27 cellular contexts compared by ENCODE assay signal in the genomic region with DNA sequence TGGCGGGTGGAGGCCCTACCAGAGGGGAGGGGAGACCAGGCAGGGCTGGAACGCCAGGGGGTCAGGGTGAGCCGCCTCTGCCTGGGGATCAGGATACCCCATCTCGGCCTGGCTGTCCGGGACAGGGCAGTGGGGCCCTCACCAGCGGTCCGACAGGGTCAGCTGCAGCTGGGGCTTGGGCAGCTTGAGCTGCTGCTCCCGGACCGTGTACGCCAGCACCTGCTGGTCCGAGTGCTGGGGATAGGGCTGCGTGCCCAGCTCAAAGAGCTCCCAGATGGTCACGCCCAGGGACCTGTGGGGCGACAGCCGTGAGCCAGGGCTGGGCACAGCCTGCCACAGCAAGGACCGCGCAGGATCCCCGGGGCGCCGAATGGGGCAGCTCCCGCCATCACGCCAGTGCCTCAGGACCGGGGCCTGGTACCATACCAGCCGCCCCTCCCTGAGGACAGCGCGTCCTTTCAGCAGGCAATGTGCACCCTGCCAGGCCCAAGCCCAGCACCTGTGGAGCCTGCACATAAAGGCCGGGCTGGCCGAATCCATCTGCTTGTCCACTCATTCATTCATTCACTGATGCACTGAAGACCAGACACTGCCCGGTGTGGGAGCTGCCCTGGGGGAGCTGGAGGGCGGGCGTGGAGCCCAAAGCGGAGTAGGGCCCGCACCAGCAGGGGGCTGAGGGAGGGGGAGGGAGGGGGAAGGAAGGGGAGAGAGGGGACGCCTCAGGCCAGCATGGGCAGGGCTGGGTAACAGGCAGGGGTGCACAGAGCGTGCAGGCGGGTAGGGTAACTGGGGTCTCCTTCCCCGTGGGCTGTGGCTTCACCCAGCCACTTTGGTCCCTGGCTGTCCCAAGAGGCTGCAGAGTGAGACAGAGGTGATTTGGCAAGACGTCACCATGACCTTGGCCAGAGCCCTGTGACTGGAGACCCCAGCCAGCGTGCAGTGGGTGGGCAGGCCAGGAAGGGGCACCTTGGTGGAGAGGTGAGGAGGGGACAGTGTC. TPM values are rescaled to one million over a fixed set of nuclear protein-coding genes. Genes with fewer than 3 reads are reported as not detected.
"Had no signal": no experiment of that assay in that cellular context is flagged by ENCODE, and none has a peak within 500 bp of the region (broad histone marks: within the 10 kb centered on the region; RNA-seq: fewer than 3 reads in every experiment).

No MANE protein-coding gene starts in this region.

- H3K9me3 ChIP-seq: lower lobe of right lung, thyroid gland had no signal

- ATAC-seq: activated T-helper 17 cell treated with anti-CD3 and anti-CD28 coated beads, Interleukin-2, amount 50 U/mL, for 72 hours; effector memory CD8-positive, alpha-beta T cell; esophagus mucosa; left lobe of liver; lower lobe of right lung; stimulated activated naive B cell treated with anti-CD40 and anti-IgM and Interleukin-4, amounts not matched to agents 10 μg/mL and 1 μg/mL and 100 μg/mL, for 72 hours had no signal

- FAIRE-seq: bronchial epithelial cell, endothelial cell of umbilical vein, kidney, TTC549 had no signal

- H3K27ac Mint-ChIP-seq: activated naive CD8-positive, alpha-beta T cell treated with anti-CD3 and anti-CD28 coated beads for 36 hours; activated T-cell treated with anti-CD3 and anti-CD28 coated beads, Interleukin-2, amount 50 U/mL, for 24 hours; activated T-helper 17 cell treated with anti-CD3 and anti-CD28 coated beads, Interleukin-2, amount 50 U/mL, for 72 hours; effector memory CD8-positive, alpha-beta T cell; stimulated activated naive B cell treated with anti-CD40 and anti-IgM and Interleukin-4, amounts not matched to agents 10 μg/mL and 1 μg/mL and 100 μg/mL, for 72 hours had no signal

- H3K36me3 ChIP-seq: thyroid gland had no signal

- H3K4me1 Mint-ChIP-seq: activated T-helper 17 cell treated with anti-CD3 and anti-CD28 coated beads, Interleukin-2, amount 50 U/mL, for 72 hours had no signal

- H3K27me3 Mint-ChIP-seq: activated naive CD8-positive, alpha-beta T cell treated with anti-CD3 and anti-CD28 coated beads for 36 hours; activated T-cell treated with anti-CD3 and anti-CD28 coated beads, Interleukin-2, amount 50 U/mL, for 24 hours; activated T-helper 17 cell treated with anti-CD3 and anti-CD28 coated beads, Interleukin-2, amount 50 U/mL, for 72 hours had no signal

- H3K27me3 ChIP-seq: thyroid gland had no signal

- H3K36me3 Mint-ChIP-seq: activated naive CD8-positive, alpha-beta T cell treated with anti-CD3 and anti-CD28 coated beads for 36 hours; naive B cell; stimulated activated naive B cell treated with anti-CD40 and anti-IgM and Interleukin-4, amounts not matched to agents 10 μg/mL and 1 μg/mL and 100 μg/mL, for 72 hours had no signal

- H3K27ac ChIP-seq: lower lobe of right lung, thyroid gland had no signal

- H3K9me3 Mint-ChIP-seq: activated naive CD8-positive, alpha-beta T cell treated with anti-CD3 and anti-CD28 coated beads for 36 hours; activated T-cell treated with anti-CD3 and anti-CD28 coated beads, Interleukin-2, amount 50 U/mL, for 24 hours; activated T-helper 17 cell treated with anti-CD3 and anti-CD28 coated beads, Interleukin-2, amount 50 U/mL, for 72 hours; effector memory CD8-positive, alpha-beta T cell; naive B cell; stimulated activated naive B cell treated with anti-CD40 and anti-IgM and Interleukin-4, amounts not matched to agents 10 μg/mL and 1 μg/mL and 100 μg/mL, for 72 hours had no signal

- H3K4me3 Mint-ChIP-seq: activated naive CD8-positive, alpha-beta T cell treated with anti-CD3 and anti-CD28 coated beads for 36 hours; activated T-cell treated with anti-CD3 and anti-CD28 coated beads, Interleukin-2, amount 50 U/mL, for 24 hours; activated T-helper 17 cell treated with anti-CD3 and anti-CD28 coated beads, Interleukin-2, amount 50 U/mL, for 72 hours; effector memory CD8-positive, alpha-beta T cell; stimulated activated naive B cell treated with anti-CD40 and anti-IgM and Interleukin-4, amounts not matched to agents 10 μg/mL and 1 μg/mL and 100 μg/mL, for 72 hours had no signal

- DNase-seq: activated CD8-positive, alpha-beta memory T cell treated with anti-CD3 and anti-CD28 coated beads for 24 hours; activated CD8-positive, alpha-beta memory T cell treated with anti-CD3 and anti-CD28 coated beads, Interleukin-2, amount 50 U/mL, for 4 hours; activated naive CD8-positive, alpha-beta T cell treated with anti-CD3 and anti-CD28 coated beads for 36 hours; activated T-cell treated with anti-CD3 and anti-CD28 coated beads, Interleukin-2, amount 50 U/mL, for 24 hours; dermis blood vessel endothelial cell; effector memory CD8-positive, alpha-beta T cell; foreskin melanocyte; kidney; lower lobe of right lung; naive B cell; occipital lobe; stimulated activated CD4-positive, alpha-beta T cell treated with anti-CD3 and anti-CD28 coated beads, Interleukin-2, amount 100 ng/mL, for 48 hours; stimulated activated CD8-positive, alpha-beta memory T cell treated with anti-CD3 and anti-CD28 coated beads, Interleukin-4, amount 100 ng/mL, for 48 hours; stimulated activated naive B cell treated with anti-CD40 and anti-IgM and Interleukin-4, amounts not matched to agents 10 μg/mL and 1 μg/mL and 100 μg/mL, for 72 hours; T-helper 1 cell; thyroid gland had no signal

- H3K4me3 ChIP-seq: lower lobe of right lung, thyroid gland had no signal

RNA-seq across cellular contexts. Expression of gene PVALEF, which starts 42.0 kb away (rescaled TPM):
- total RNA-seq: activated naive CD8-positive, alpha-beta T cell treated with anti-CD3 and anti-CD28 coated beads for 36 hours; activated T-helper 17 cell treated with anti-CD3 and anti-CD28 coated beads, Interleukin-2, amount 50 U/mL, for 72 hours; bronchial epithelial cell; dermis blood vessel endothelial cell; endothelial cell of umbilical vein; esophagus mucosa; kidney; left lobe of liver; lower lobe of right lung; mesenteric fat pad; mucosa of gallbladder; occipital lobe; renal cortical epithelial cell; thyroid gland; urinary bladder had no signal
- polyA plus RNA-seq: endothelial cell of umbilical vein, neural cell, urinary bladder had no signal
